18 cellular contexts compared by ENCODE assay signal in genomic region chr21:24910591-24910990, GRCh38.
"Had no signal": no experiment of that assay in that cellular context is flagged by ENCODE, and none has a peak within 500 bp of the region (broad histone marks: within the 10 kb centered on the region; RNA-seq: fewer than 3 reads in every experiment).

No MANE protein-coding gene starts in this region.

- H3K9me3 Mint-ChIP-seq: dendritic cell treated with granulocyte-macrophage colony-stimulating factor and Interleukin-4, amounts not matched to agents 40 ng/mL and 50 ng/mL, for 4 days had no signal

- H3K4me3 ChIP-seq: colonic mucosa, esophagus muscularis mucosa, gastroesophageal sphincter, heart left ventricle, left lung, lower lobe of right lung, mucosa of descending colon had no signal

- DNase-seq: colonic mucosa; cortex of kidney; effector CD8-positive, alpha-beta T cell; effector memory CD8-positive, alpha-beta T cell; foreskin keratinocyte; heart left ventricle; hippocampal formation; left cardiac atrium; left lung; left ventricle myocardium superior; lower lobe of right lung; mesenchymal stem cell; mucosa of descending colon; naive thymus-derived CD4-positive, alpha-beta T cell had no signal

- H3K9me3 ChIP-seq: colonic mucosa, esophagus muscularis mucosa, gastroesophageal sphincter, heart left ventricle, left lung, lower lobe of right lung, mucosa of descending colon had no signal

- ATAC-seq: effector memory CD8-positive, alpha-beta T cell; foreskin keratinocyte; gastroesophageal sphincter; heart left ventricle; left cardiac atrium; left lung; left ventricle myocardium superior; lower lobe of right lung; mucosa of descending colon; naive thymus-derived CD4-positive, alpha-beta T cell had no signal

- H3K4me3 Mint-ChIP-seq: dendritic cell treated with granulocyte-macrophage colony-stimulating factor and Interleukin-4, amounts not matched to agents 40 ng/mL and 50 ng/mL, for 4 days; effector memory CD8-positive, alpha-beta T cell; mesothelial cell of epicardium; naive thymus-derived CD4-positive, alpha-beta T cell had no signal

- H3K27ac ChIP-seq: colonic mucosa, esophagus muscularis mucosa, foreskin keratinocyte, gastroesophageal sphincter, heart left ventricle, left lung, lower lobe of right lung had no signal

- H3K27me3 Mint-ChIP-seq: dendritic cell treated with granulocyte-macrophage colony-stimulating factor and Interleukin-4, amounts not matched to agents 40 ng/mL and 50 ng/mL, for 4 days; effector memory CD8-positive, alpha-beta T cell; naive thymus-derived CD4-positive, alpha-beta T cell had no signal

- H3K27me3 ChIP-seq: colonic mucosa, esophagus muscularis mucosa, foreskin keratinocyte, gastroesophageal sphincter, heart left ventricle, left lung had no signal

- H3K4me1 ChIP-seq: colonic mucosa, esophagus muscularis mucosa, foreskin keratinocyte, gastroesophageal sphincter, heart left ventricle, left lung, lower lobe of right lung had no signal

- H3K36me3 ChIP-seq: colonic mucosa, esophagus muscularis mucosa, gastroesophageal sphincter, heart left ventricle, left lung, lower lobe of right lung had no signal

- H3K4me1 Mint-ChIP-seq: mesothelial cell of epicardium; naive thymus-derived CD4-positive, alpha-beta T cell had no signal

- H3K27ac Mint-ChIP-seq: dendritic cell treated with granulocyte-macrophage colony-stimulating factor and Interleukin-4, amounts not matched to agents 40 ng/mL and 50 ng/mL, for 4 days; effector memory CD8-positive, alpha-beta T cell; mesothelial cell of epicardium; naive thymus-derived CD4-positive, alpha-beta T cell had no signal

- H3K36me3 Mint-ChIP-seq: mesothelial cell of epicardium; naive thymus-derived CD4-positive, alpha-beta T cell had no signal
